9 cellular contexts compared by ENCODE assay signal in genomic region chr16:70520612-70521297, GRCh38. TPM values are rescaled to one million over a fixed set of nuclear protein-coding genes. Genes with fewer than 3 reads are reported as not detected.
DNase-seq lines count a peak whose midpoint lies in the region; ATAC-seq and TF ChIP-seq lines count a peak whose summit lies in the region.
"Had no signal": no experiment of that assay in that cellular context is flagged by ENCODE, and none has a peak within 500 bp of the region (broad histone marks: within the 10 kb centered on the region; RNA-seq: fewer than 3 reads in every experiment).

No MANE protein-coding gene starts in this region.

- H3K4me3 Mint-ChIP-seq in CD4-positive, CD25-positive, alpha-beta regulatory T cell: peak overlapping the region; percentile 79 to 100 (median 93)

- H3K27ac ChIP-seq in CD4-positive, CD25-positive, alpha-beta regulatory T cell (ENCODE audit: insufficient read depth, low read length, poor library complexity, severe bottlenecking): peak overlapping the region; percentile 72
- peak overlapping the region; percentile 54 for H3K27ac ChIP-seq in HL-60 (replicated peaks)
- no peak overlapping the region for H3K27ac ChIP-seq in caudate nucleus (ENCODE audit: low read depth, low read length)

- H3K9me3 Mint-ChIP-seq in CD4-positive, CD25-positive, alpha-beta regulatory T cell: no peaks in the 10 kb centered on the region

- peak overlapping the region; percentile 67 for H3K4me3 ChIP-seq in CD4-positive, CD25-positive, alpha-beta regulatory T cell (ENCODE audit: low read depth, low read length)
- peak overlapping the region; percentile 6; the same call in 1 of the 2 replicates for H3K4me3 ChIP-seq in HL-60 (replicated peaks; ENCODE audit: insufficient read depth, low read length)
- H3K4me3 ChIP-seq in fibroblast of the aortic adventitia (ENCODE audit: low read depth, low read length): no peak overlapping the region

- peaks cover 43% of the 10 kb centered on the region for H3K4me1 ChIP-seq in CD4-positive, CD25-positive, alpha-beta regulatory T cell (ENCODE audit: control insufficient read depth, insufficient read depth, low read length, poor library complexity, severe bottlenecking)

- peaks cover 24% of the 10 kb centered on the region for H3K36me3 ChIP-seq in CD4-positive, CD25-positive, alpha-beta regulatory T cell (ENCODE audit: control insufficient read depth, insufficient read depth, low read length)

- no peaks in the 10 kb centered on the region for H3K9me3 ChIP-seq in CD4-positive, CD25-positive, alpha-beta regulatory T cell (ENCODE audit: control insufficient read depth in 2 of 2, low read length in 2 of 2)

- peaks cover 18% of the 10 kb centered on the region for H3K36me3 Mint-ChIP-seq in CD4-positive, CD25-positive, alpha-beta regulatory T cell

- H3K4me1 Mint-ChIP-seq in CD4-positive, CD25-positive, alpha-beta regulatory T cell: peaks cover 18 to 54% (median 34%) of the 10 kb centered on the region in 4 donors

- peak; percentile 61 to 63 for ATAC-seq in CD4-positive, CD25-positive, alpha-beta regulatory T cell (ENCODE audit: low read depth in 2 of 2)

- peaks cover 5% of the 10 kb centered on the region for H3K27me3 Mint-ChIP-seq in CD4-positive, CD25-positive, alpha-beta regulatory T cell

- H3K27me3 ChIP-seq in CD4-positive, CD25-positive, alpha-beta regulatory T cell (ENCODE audit: control insufficient read depth, insufficient read depth, low read length): no peaks in the 10 kb centered on the region
- H3K27me3 ChIP-seq in HL-60 (ENCODE audit: insufficient read depth, poor library complexity, severe bottlenecking): no peaks in the 10 kb centered on the region

- peak; percentile 5 to 80 (median 59) for DNase-seq in CD4-positive, CD25-positive, alpha-beta regulatory T cell
- DNase-seq in HL-60 (ENCODE audit: low read depth in 1 of 2, low spot score in 1 of 2) (peak; percentile 43 to 69), UCSD-AML1 (lab: John Stamatoyannopoulos, UW; ENCODE audit: unreplicated experiment) (peak; percentile 17), fibroblast of the aortic adventitia (ENCODE audit: low read depth) (peak; percentile 39), superior temporal gyrus (ENCODE audit: extremely low spot score) (no peak), LoVo (ENCODE audit: low spot score) (no peak), occipital lobe (lab: John Stamatoyannopoulos, UW) (no peak), caudate nucleus (lab: John Stamatoyannopoulos, UW) (no peak)
- DNase-seq: NCI-H524 treated with DMSO at 0.1 percent for 48 hours had no signal

- TF ChIP-seq CTCF in HL-60 (IDR thresholded peaks at IDR 0.05; ENCODE audit: insufficient read depth, low read length) (no peak), fibroblast of the aortic adventitia (IDR thresholded peaks at IDR 0.05; ENCODE audit: insufficient read depth, low read length) (no peak)

- peak overlapping the region; percentile 42 to 86 (median 74) for H3K27ac Mint-ChIP-seq in CD4-positive, CD25-positive, alpha-beta regulatory T cell

RNA-seq across cellular contexts. Expression of gene COG4, which starts 2.6 kb away (rescaled TPM):
- 57.4 TPM for total RNA-seq in CD4-positive, CD25-positive, alpha-beta regulatory T cell
- 10 to 100 TPM; 37.5 to 73.2 (median 48.1) TPM for polyA plus RNA-seq in CD4-positive, CD25-positive, alpha-beta regulatory T cell
- total RNA-seq in fibroblast of the aortic adventitia (ENCODE audit: low replicate concordance) (59.9 and 131 TPM in 2 replicates), occipital lobe (29.2 TPM)

RNA-seq across cellular contexts. Expression of gene SF3B3, which starts 2.9 kb away (rescaled TPM):
- 190 TPM for total RNA-seq in CD4-positive, CD25-positive, alpha-beta regulatory T cell
- polyA plus RNA-seq in CD4-positive, CD25-positive, alpha-beta regulatory T cell: 100 to 1,000 TPM; 110 to 165 (median 136) TPM
- total RNA-seq in fibroblast of the aortic adventitia (ENCODE audit: low replicate concordance): 39.1 and 184 TPM in 2 replicates
- 87.3 TPM for total RNA-seq in occipital lobe

Comparison
In these comparisons a context has a peak if more than half of its experiments do, and no peak if none do; other contexts are left out.
1. DNase-seq: peak in CD4-positive, CD25-positive, alpha-beta regulatory T cell (3 of 3), HL-60 (2 of 2), UCSD-AML1 (single experiment) and fibroblast of the aortic adventitia (single experiment); none in superior temporal gyrus (single experiment), LoVo (single experiment), occipital lobe (single experiment) and caudate nucleus (0 of 61).